Comparison of ENCODE assay signal across 15 cellular contexts in genomic region chr13:103199380-103200088, GRCh38.
DNase-seq lines count a peak whose midpoint lies in the region; ATAC-seq and TF ChIP-seq lines count a peak whose summit lies in the region.
"Had no signal": no experiment of that assay in that cellular context is flagged by ENCODE, and none has a peak within 500 bp of the region (broad histone marks: within the 10 kb centered on the region; RNA-seq: fewer than 3 reads in every experiment).

No MANE protein-coding gene starts in this region.

- 59% methylated on average over 3 of the region's 3 CpGs for WGBS in mammary epithelial cell (ENCODE audit: low coverage, missing lambda C conversion rate)
- WGBS in heart right ventricle, 2 donors: 56 to 71% methylated on average over 3 of the region's 3 CpGs

- ATAC-seq in Right ventricle myocardium superior (ENCODE audit: poor library complexity) (peak; percentile 96), heart right ventricle (peak; percentile 23 to 97 (median 73)), HG03565 (IDR thresholded peaks at IDR 0.05; ENCODE audit: unreplicated experiment) (no peak), HG02970 (IDR thresholded peaks at IDR 0.05; ENCODE audit: low FRiP score, unreplicated experiment) (no peak)
- ATAC-seq: A549; CD8-positive, alpha-beta T cell; HCT116; K562 had no signal

- no peak overlapping the region for H3K9ac ChIP-seq in mammary epithelial cell (ENCODE audit: insufficient read depth, low read length)

- H3K79me2 ChIP-seq in mammary epithelial cell (ENCODE audit: insufficient read depth, low read length): no peaks in the 10 kb centered on the region

- H3K4me1 ChIP-seq in mammary epithelial cell (ENCODE audit: insufficient read depth, low read length): no peaks in the 10 kb centered on the region
- H3K4me1 ChIP-seq in heart right ventricle: no peaks in the 10 kb centered on the region
- H3K4me1 ChIP-seq: A549 had no signal

- in situ Hi-C loops in mammary epithelial cell (cut with MboI; ENCODE audit: low sequenced_read_pairs in 2 of 2): no loop called here

- no TSS peak for BruUV-seq in mammary epithelial cell (replicated peaks; lab: Mats Ljungman, UMichigan)

- CTCF ChIA-PET in mammary epithelial cell (lab: Charles Lee; ENCODE audit: low non-redundant PET): interaction anchor here (0.6 kb wide), 1 partner anchor 199 kb away, joined by 3 read pairs; no protein-coding TSS in a partner anchor

- H3K36me3 ChIP-seq in mammary epithelial cell (ENCODE audit: insufficient read depth, low read length): no peaks in the 10 kb centered on the region
- no peaks in the 10 kb centered on the region for H3K36me3 ChIP-seq in heart right ventricle

- TF ChIP-seq CTCF in mammary epithelial cell (conservative IDR thresholded peaks at IDR 0.05 in 1 of 2, IDR thresholded peaks at IDR 0.05 in 1 of 2; ENCODE audit: extremely low read depth in 1 of 2, insufficient read depth in 1 of 2, low read depth in 1 of 2, low read length in 2 of 2) (no peak), heart right ventricle (IDR thresholded peaks at IDR 0.05) (no peak), dorsolateral prefrontal cortex (IDR thresholded peaks at IDR 0.05 in 54 of 56, conservative IDR thresholded peaks at IDR 0.05 in 2 of 56; ENCODE audit: low read depth in 1 of 56, partially characterized antibody in 56 of 56) (no peak)

- DNase-seq in Right ventricle myocardium superior (no peak), cardiac septum (ENCODE audit: low spot score) (no peak), mammary epithelial cell (no peak), heart right ventricle (no peak), dorsolateral prefrontal cortex (no peak)
- DNase-seq: CD8-positive, alpha-beta T cell; COR-L47; DMS153; DMS79 treated with DMSO at 0.1 percent for 48 hours; EL had no signal

- dilution Hi-C loops in mammary epithelial cell (cut with HindIII; ENCODE audit: low sequenced_read_pairs): no loop called here

- no peak overlapping the region for H3K4me2 ChIP-seq in mammary epithelial cell (ENCODE audit: insufficient read depth, low read depth, low read length)
- H3K4me2 ChIP-seq: A549 had no signal

- H3K9me3 ChIP-seq in mammary epithelial cell (replicated peaks; ENCODE audit: insufficient read depth, low read length): no peaks in the 10 kb centered on the region
- H3K9me3 ChIP-seq in heart right ventricle: peaks cover 0 to 18% (median 0%) of the 10 kb centered on the region in 11 donors
- H3K9me3 ChIP-seq: A549 had no signal

- intact Hi-C loops in Right ventricle myocardium superior (cut with DNase I): no loop called here
- intact Hi-C loops in cardiac septum (cut with DNase I): no loop called here
- intact Hi-C loops in mammary epithelial cell (cut with micrococcal nuclease): no loop called here
- intact Hi-C loops in heart right ventricle (cut with DNase I): loop anchor here in 1 of 10 donors (10.0 kb wide), 1 partner anchor 155 kb away; no protein-coding TSS in a partner anchor
- intact Hi-C loops in dorsolateral prefrontal cortex (cut with DNase I): no loop called here

- H3K27ac ChIP-seq in mammary epithelial cell (ENCODE audit: insufficient read depth, low read depth, low read length) (no peak overlapping the region), heart right ventricle (peak overlapping the region in 2 of 10 donors; percentile 21 to 29), dorsolateral prefrontal cortex (no peak overlapping the region)
- H3K27ac ChIP-seq: A549 had no signal

- no peak overlapping the region for H3K4me3 ChIP-seq in mammary epithelial cell (replicated peaks in 1 of 3; ENCODE audit: insufficient read depth in 1 of 3, low read depth in 2 of 3, low read length in 3 of 3)
- no peak overlapping the region for H3K4me3 ChIP-seq in heart right ventricle
- no peak overlapping the region for H3K4me3 ChIP-seq in dorsolateral prefrontal cortex
- H3K4me3 ChIP-seq: A549, K562 had no signal

- H4K20me1 ChIP-seq in mammary epithelial cell (ENCODE audit: insufficient read depth, low read length): no peaks in the 10 kb centered on the region

- H2AFZ ChIP-seq in mammary epithelial cell (ENCODE audit: low read depth, low read length): peak overlapping the region; percentile 10

- H3K27me3 ChIP-seq in mammary epithelial cell (ENCODE audit: insufficient read depth, low read length) (no peaks in the 10 kb centered on the region), heart right ventricle (no peaks in the 10 kb centered on the region), dorsolateral prefrontal cortex (no peaks in the 10 kb centered on the region)

Comparison
In these comparisons a context has a peak if more than half of its experiments do, and no peak if none do; other contexts are left out.
1. ATAC-seq: peak in Right ventricle myocardium superior (single experiment) and heart right ventricle (8 of 8); none in HG03565 (single experiment) and HG02970 (single experiment).